ENCODE assay signal across 10 cellular contexts in the genomic region with DNA sequence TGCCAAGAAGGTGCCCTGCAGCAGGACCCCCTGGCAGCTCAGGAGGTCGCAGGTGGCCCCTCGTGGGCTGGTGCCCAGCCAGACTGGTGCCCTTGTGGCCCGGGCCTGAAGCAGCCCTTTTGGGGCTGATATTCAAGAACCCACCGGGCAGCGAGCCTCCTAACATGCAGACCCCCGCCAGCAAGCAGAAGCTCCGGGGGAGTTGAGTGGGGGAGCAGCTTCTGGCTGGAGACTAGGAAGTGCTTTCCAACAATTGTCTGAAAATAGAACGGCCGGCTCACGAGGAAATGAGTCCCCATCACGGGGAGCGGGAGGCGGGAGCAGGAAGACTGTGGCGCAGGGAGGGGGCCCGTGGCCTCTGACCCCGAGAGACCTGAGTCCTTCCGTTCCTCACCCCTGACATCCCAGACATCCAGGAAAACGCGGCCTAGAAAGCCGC. TPM values are rescaled to one million over a fixed set of nuclear protein-coding genes. Genes with fewer than 3 reads are reported as not detected.
A peak's percentile ranks its signal among the peaks of the same experiment; 100 is the strongest.
DNase-seq lines count a peak whose midpoint lies in the region; ATAC-seq and TF ChIP-seq lines count a peak whose summit lies in the region.
"Had no signal": no experiment of that assay in that cellular context is flagged by ENCODE, and none has a peak within 500 bp of the region (broad histone marks: within the 10 kb centered on the region; RNA-seq: fewer than 3 reads in every experiment).

No MANE protein-coding gene starts in this region.

- no peak overlapping the region for H3K9ac ChIP-seq in liver (ENCODE audit: low read depth in 1 of 2, low read length in 2 of 2)

- TF ChIP-seq EP300 in suprapubic skin (IDR thresholded peaks at IDR 0.05), result no peak

- H3K27me3 ChIP-seq in liver (ENCODE audit: control insufficient read depth in 4 of 4, insufficient read depth in 4 of 4, low read length in 3 of 4) (no peaks in the 10 kb centered on the region), suprapubic skin (peaks cover 4% of the 10 kb centered on the region)

- 47% methylated on average over 20 of the region's 20 CpGs for WGBS in liver
- 34% methylated on average over 20 of the region's 20 CpGs for WGBS in suprapubic skin

- H3K4me3 ChIP-seq in liver (ENCODE audit: low read depth in 1 of 3, low read length in 3 of 3), result no peak overlapping the region
- peak overlapping the region; percentile 4 for H3K4me3 ChIP-seq in suprapubic skin

- ATAC-seq in GM18861 (IDR thresholded peaks at IDR 0.05; ENCODE audit: unreplicated experiment), result no peak
- ATAC-seq in HG02588 (IDR thresholded peaks at IDR 0.05; ENCODE audit: unreplicated experiment), result no peak

- TF ChIP-seq RAD21 in liver (IDR thresholded peaks at IDR 0.05), result no peak

- H3K4me1 ChIP-seq in liver (ENCODE audit: control insufficient read depth in 4 of 4, insufficient read depth in 4 of 4, low read length in 3 of 4) (peaks cover 0 to 2% (median 0%) of the 10 kb centered on the region in 4 donors), suprapubic skin (peaks cover 16% of the 10 kb centered on the region)

- TF ChIP-seq POLR2A in suprapubic skin (IDR thresholded peaks at IDR 0.05), result no peak

- TF ChIP-seq CTCF in liver (IDR thresholded peaks at IDR 0.05; ENCODE audit: low read depth, low read length, missing input control) (no peak), suprapubic skin (IDR thresholded peaks at IDR 0.05) (no peak)

- H3K36me3 ChIP-seq in liver (ENCODE audit: control insufficient read depth in 4 of 4, insufficient read depth in 3 of 4, low read depth in 1 of 4, low read length in 3 of 4) (no peaks in the 10 kb centered on the region), suprapubic skin (no peaks in the 10 kb centered on the region)

- H3K27ac ChIP-seq in liver (ENCODE audit: low read depth in 1 of 2, low read length in 2 of 2), result peak overlapping the region; percentile 31 to 54
- peak overlapping the region; percentile 77 for H3K27ac ChIP-seq in suprapubic skin

- DNase-seq in M059J (ENCODE audit: low read depth) (peak; percentile 52), cerebellar cortex (ENCODE audit: low spot score) (peak; percentile 33), suprapubic skin (ENCODE audit: low spot score in 2 of 2) (no peak), H4 (ENCODE audit: low spot score) (no peak), NCI-H774 (lab: John Stamatoyannopoulos, UW) (no peak)
- DNase-seq: effector memory CD8-positive, alpha-beta T cell had no signal

- H3K9me3 ChIP-seq in liver (ENCODE audit: control insufficient read depth in 4 of 4, low read length in 3 of 4), result no peaks in the 10 kb centered on the region
- no peaks in the 10 kb centered on the region for H3K9me3 ChIP-seq in suprapubic skin

TF ChIP-seq in liver, 16 proteins besides CTCF, POLR2A, EP300 and RAD21:
- peak; percentile 92 for TF ChIP-seq NR2F2 (IDR thresholded peaks at IDR 0.05)
- no peak for TF ChIP-seq TAF1 (conservative IDR thresholded peaks at IDR 0.05)
- TF ChIP-seq MAX (IDR thresholded peaks at IDR 0.05), result no peak
TF ChIP-seq in liver: peak in this region for 1.

RNA-seq across cellular contexts. Expression of gene INTS1, which starts 9.5 kb away (rescaled TPM):
- 27.4 and 55.0 TPM in 2 replicates for total RNA-seq in M059J (2014; rRNA removed; shearing (Covaris generic))
- total RNA-seq in liver (10 to 100 TPM; 26.8 to 34.6 TPM), suprapubic skin (10 to 100 TPM; 45.7 to 96.5 (median 75.8) TPM)
- polyA plus RNA-seq in liver, result 10 to 100 TPM; 14.6 to 37.9 TPM
- total RNA-seq in H4 (2014; rRNA removed; shearing (Covaris generic)), result 32.7 and 34.1 TPM in 2 replicates

RNA-seq across cellular contexts. Expression of gene MAFK, which starts 16.8 kb away (rescaled TPM):
- 13.3 and 26.7 TPM in 2 replicates for total RNA-seq in M059J (2014; rRNA removed; shearing (Covaris generic))
- total RNA-seq in liver, result 1 to 10 TPM; 4.4 to 8.3 TPM
- polyA plus RNA-seq in liver, result 1 to 10 TPM; 1.3 to 9.3 TPM
- 10 to 100 TPM; 29.3 to 65.0 (median 36.2) TPM for total RNA-seq in suprapubic skin
- 13.2 and 16.9 TPM in 2 replicates for total RNA-seq in H4 (2014; rRNA removed; shearing (Covaris generic))

RNA-seq across cellular contexts. Expression of gene TMEM184A, which starts 42.3 kb away (rescaled TPM):
- total RNA-seq in M059J (2014; rRNA removed; shearing (Covaris generic)), result 1.8 and 3.3 TPM in 2 replicates
- 10 to 100 TPM in 1 of 2 donors, 1 to 10 TPM in 1; 1.6 to 11.7 TPM for total RNA-seq in liver
- polyA plus RNA-seq in liver, result 10 to 100 TPM; 11.1 to 12.6 TPM
- total RNA-seq in suprapubic skin, result 100 to 1,000 TPM in 3 of 4 donors, 10 to 100 TPM in 1; 55.0 to 234 (median 112) TPM
- 2.3 and 4.4 TPM in 2 replicates for total RNA-seq in H4 (2014; rRNA removed; shearing (Covaris generic))
- total RNA-seq: activated CD8-positive, alpha-beta memory T cell treated with anti-CD3 and anti-CD28 coated beads for 36 hours had no signal

RNA-seq across cellular contexts. Expression of gene MICALL2, which starts 54.4 kb away (rescaled TPM):
- total RNA-seq in M059J (2014; rRNA removed; shearing (Covaris generic)), result 5.5 and 11.1 TPM in 2 replicates
- total RNA-seq in liver, result 10 to 100 TPM; 10.0 to 16.3 TPM
- 1 to 10 TPM; 2.9 to 5.2 TPM for polyA plus RNA-seq in liver
- 10 to 100 TPM; 15.7 to 23.5 (median 16.9) TPM for total RNA-seq in suprapubic skin
- total RNA-seq in H4 (2014; rRNA removed; shearing (Covaris generic)), result 9.8 and 13.4 TPM in 2 replicates

RNA-seq across cellular contexts. Expression of gene PSMG3, which starts 56.2 kb away (rescaled TPM):
- total RNA-seq in M059J (2014; rRNA removed; shearing (Covaris generic)), result 86.5 and 87.9 TPM in 2 replicates
- total RNA-seq in liver (10 to 100 TPM; 10.1 to 10.3 TPM), suprapubic skin (10 to 100 TPM; 35.7 to 79.0 (median 62.0) TPM)
- polyA plus RNA-seq in liver, result 10 to 100 TPM; 21.2 to 22.4 TPM
- total RNA-seq in H4 (2014; rRNA removed; shearing (Covaris generic)), result 99.6 and 126 TPM in 2 replicates

Comparison
In these comparisons a context has a peak if more than half of its experiments do, and no peak if none do; other contexts are left out.
1. DNase-seq: peak in M059J (single experiment) and cerebellar cortex (single experiment); none in suprapubic skin (0 of 2), H4 (single experiment) and NCI-H774 (single experiment).
2. RNA of gene TMEM184A, which starts 42.3 kb away (total RNA-seq): 55.0 to 234 TPM in suprapubic skin; 1.6 to 11.7 TPM in liver, 2.3 to 4.4 TPM in H4 and 1.8 to 3.3 TPM in M059J; every median in the first group is over 4 times any median in the second.